In genomic region chr19:49335071-49335783, GRCh38 we compare ENCODE assay signal across 8 cellular contexts. TPM values are rescaled to one million over a fixed set of nuclear protein-coding genes. Genes with fewer than 3 reads are reported as not detected.
DNase-seq lines count a peak whose midpoint lies in the region; ATAC-seq and TF ChIP-seq lines count a peak whose summit lies in the region.

Gene CD37 (plus strand): TSS chr19:49335406. CDS start chr19:49335541, 135 bp downstream.

- peak within 1 kb of the TSS; percentile 99 for H3K27ac Mint-ChIP-seq in T-helper 1 cell treated with Interleukin-12 subunit alpha and Interleukin-12 subunit beta and Interleukin-4 antibody, amounts not matched to agents 30 μg/mL and 1 μg/mL, for 36 hours
- H3K27ac Mint-ChIP-seq in activated naive CD8-positive, alpha-beta T cell treated with anti-CD3 and anti-CD28 coated beads, Interleukin-2, amount 50 U/mL, for 24 hours, result peak within 1 kb of the TSS; percentile 91
- H3K27ac Mint-ChIP-seq in osteocyte (ENCODE audit: unreplicated experiment), result peak within 1 kb of the TSS; percentile 34

- no peaks in the 10 kb centered on the region for H3K27me3 Mint-ChIP-seq in T-helper 1 cell treated with Interleukin-12 subunit alpha and Interleukin-12 subunit beta and Interleukin-4 antibody, amounts not matched to agents 30 μg/mL and 1 μg/mL, for 36 hours (ENCODE audit: low read depth)
- H3K27me3 Mint-ChIP-seq in activated naive CD8-positive, alpha-beta T cell treated with anti-CD3 and anti-CD28 coated beads, Interleukin-2, amount 50 U/mL, for 24 hours, result no peaks in the 10 kb centered on the region
- no peaks in the 10 kb centered on the region for H3K27me3 Mint-ChIP-seq in osteocyte (ENCODE audit: unreplicated experiment)

- TF ChIP-seq POLR2A in GM18505 (IDR thresholded peaks at IDR 0.05; ENCODE audit: borderline replicate concordance, extremely low read depth, insufficient read depth, insufficient read length), result peak; percentile 91

- peaks cover 54% of the 10 kb centered on the region for H3K4me1 Mint-ChIP-seq in T-helper 1 cell treated with Interleukin-12 subunit alpha and Interleukin-12 subunit beta and Interleukin-4 antibody, amounts not matched to agents 30 μg/mL and 1 μg/mL, for 36 hours (ENCODE audit: low read depth)
- peaks cover 77% of the 10 kb centered on the region for H3K4me1 Mint-ChIP-seq in activated naive CD8-positive, alpha-beta T cell treated with anti-CD3 and anti-CD28 coated beads, Interleukin-2, amount 50 U/mL, for 24 hours
- peaks cover 5% of the 10 kb centered on the region for H3K4me1 Mint-ChIP-seq in osteocyte (ENCODE audit: unreplicated experiment)

- H3K4me3 Mint-ChIP-seq in T-helper 1 cell treated with Interleukin-12 subunit alpha and Interleukin-12 subunit beta and Interleukin-4 antibody, amounts not matched to agents 30 μg/mL and 1 μg/mL, for 36 hours, result peak within 1 kb of the TSS; percentile 99
- peak within 1 kb of the TSS; percentile 91 for H3K4me3 Mint-ChIP-seq in activated naive CD8-positive, alpha-beta T cell treated with anti-CD3 and anti-CD28 coated beads, Interleukin-2, amount 50 U/mL, for 24 hours
- H3K4me3 Mint-ChIP-seq in osteocyte (ENCODE audit: unreplicated experiment), result no peak within 1 kb of the TSS

- no peaks in the 10 kb centered on the region for H3K9me3 Mint-ChIP-seq in T-helper 1 cell treated with Interleukin-12 subunit alpha and Interleukin-12 subunit beta and Interleukin-4 antibody, amounts not matched to agents 30 μg/mL and 1 μg/mL, for 36 hours
- H3K9me3 Mint-ChIP-seq in activated naive CD8-positive, alpha-beta T cell treated with anti-CD3 and anti-CD28 coated beads, Interleukin-2, amount 50 U/mL, for 24 hours, result no peaks in the 10 kb centered on the region
- no peaks in the 10 kb centered on the region for H3K9me3 Mint-ChIP-seq in osteocyte (ENCODE audit: unreplicated experiment)

- DNase-seq in activated naive CD8-positive, alpha-beta T cell treated with anti-CD3 and anti-CD28 coated beads, Interleukin-2, amount 50 U/mL, for 24 hours, result peak; percentile 58
- no peak for DNase-seq in osteocyte (ENCODE audit: extremely low spot score, unreplicated experiment)
- no peak for DNase-seq in HuH-7 (ENCODE audit: low spot score)
- DNase-seq in dermis blood vessel endothelial cell, result no peak

- ATAC-seq in GM18505 (IDR thresholded peaks at IDR 0.05; ENCODE audit: unreplicated experiment), result no peak
- peak; percentile 26 for ATAC-seq in activated naive CD8-positive, alpha-beta T cell treated with anti-CD3 and anti-CD28 coated beads, Interleukin-2, amount 50 U/mL, for 24 hours
- ATAC-seq in GM21526 (IDR thresholded peaks at IDR 0.05; ENCODE audit: low FRiP score, unreplicated experiment), result no peak
- ATAC-seq in GM21360 (IDR thresholded peaks at IDR 0.05; ENCODE audit: unreplicated experiment), result no peak

- peaks cover 28% of the 10 kb centered on the region for H3K36me3 Mint-ChIP-seq in T-helper 1 cell treated with Interleukin-12 subunit alpha and Interleukin-12 subunit beta and Interleukin-4 antibody, amounts not matched to agents 30 μg/mL and 1 μg/mL, for 36 hours (ENCODE audit: low read depth)
- H3K36me3 Mint-ChIP-seq in activated naive CD8-positive, alpha-beta T cell treated with anti-CD3 and anti-CD28 coated beads, Interleukin-2, amount 50 U/mL, for 24 hours (ENCODE audit: low read depth), result peaks cover 31% of the 10 kb centered on the region
- peaks cover 14% of the 10 kb centered on the region for H3K36me3 Mint-ChIP-seq in osteocyte (ENCODE audit: unreplicated experiment)

- no peak for TF ChIP-seq CTCF in osteocyte (IDR thresholded peaks at IDR 0.05)

RNA-seq across cellular contexts. Expression of gene CD37, which starts in this region (rescaled TPM):
- not detected in 2 replicates for total RNA-seq in osteocyte
- not detected in 2 replicates for total RNA-seq in dermis blood vessel endothelial cell

Comparison
In these comparisons a context has a peak if more than half of its experiments do, and no peak if none do; other contexts are left out.
1. H3K27ac Mint-ChIP-seq: peak in every context shown above with its lines; median percentile 99 in T-helper 1 cell treated with Interleukin-12 subunit alpha and Interleukin-12 subunit beta and Interleukin-4 antibody, amounts not matched to agents 30 μg/mL and 1 μg/mL, for 36 hours; 91 in activated naive CD8-positive, alpha-beta T cell treated with anti-CD3 and anti-CD28 coated beads, Interleukin-2, amount 50 U/mL, for 24 hours; 34 in osteocyte.